Comparison of ENCODE assay signal across 17 cellular contexts in the genomic region with DNA sequence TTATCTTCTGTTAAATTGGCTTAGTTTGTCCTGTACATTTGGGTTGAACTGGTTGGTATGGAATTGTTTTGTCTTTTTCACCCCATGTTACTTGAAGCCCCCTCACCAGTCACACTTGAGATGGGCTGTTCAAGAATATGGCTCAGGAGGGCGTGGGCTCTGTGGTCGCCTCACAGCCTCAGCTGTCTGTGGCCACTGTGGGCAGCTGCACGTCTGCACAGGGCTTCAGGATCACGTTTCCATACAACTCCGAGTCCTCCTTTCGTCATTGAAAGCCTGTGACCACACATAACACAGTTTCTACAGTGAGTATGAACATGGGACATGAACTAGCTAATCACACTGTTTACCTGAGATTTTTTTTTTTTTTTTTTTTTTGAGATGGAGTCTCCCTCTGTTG.
DNase-seq lines count a peak whose midpoint lies in the region; ATAC-seq and TF ChIP-seq lines count a peak whose summit lies in the region.
"Had no signal": no experiment of that assay in that cellular context is flagged by ENCODE, and none has a peak within 500 bp of the region (broad histone marks: within the 10 kb centered on the region; RNA-seq: fewer than 3 reads in every experiment).

No MANE protein-coding gene starts in this region.

- peak overlapping the region; percentile 60; the same call in 1 of the 2 replicates for H3K27ac Mint-ChIP-seq in WTC11
- H3K27ac Mint-ChIP-seq: CD14-positive monocyte; CD4-positive, alpha-beta memory T cell had no signal

- POLR2A ChIA-PET in WTC11 (lab: Charles Lee): no interaction called here

- H3K36me3 Mint-ChIP-seq in WTC11: peaks cover 10% of the 10 kb centered on the region

- ATAC-seq in Right ventricle myocardium inferior (no peak), WTC11 (no peak), aorta (ENCODE audit: low FRiP score) (no peak)
- ATAC-seq: GM12878 had no signal

- H3K27ac ChIP-seq in right atrium auricular region (no peak overlapping the region), aorta (ENCODE audit: low read depth in 1 of 2, low read length in 2 of 2) (no peak overlapping the region), colonic mucosa (no peak overlapping the region)
- H3K27ac ChIP-seq: BLaER1 had no signal

- H3K9ac ChIP-seq in colonic mucosa (ENCODE audit: low read depth in 2 of 2, low read length in 2 of 2): no peak overlapping the region
- H3K9ac ChIP-seq: BLaER1 had no signal

- H3K27me3 Mint-ChIP-seq in WTC11 (ENCODE audit: low read depth): no peaks in the 10 kb centered on the region
- H3K27me3 Mint-ChIP-seq: CD4-positive, alpha-beta memory T cell had no signal

- no peak overlapping the region for H3K4me3 Mint-ChIP-seq in WTC11
- H3K4me3 Mint-ChIP-seq: CD14-positive monocyte; CD4-positive, alpha-beta memory T cell had no signal

- no peaks in the 10 kb centered on the region for H3K9me3 Mint-ChIP-seq in WTC11

- H3K4me1 ChIP-seq in right atrium auricular region: peaks cover 0 to 15% of the 10 kb centered on the region in 2 donors
- H3K4me1 ChIP-seq in aorta (ENCODE audit: control insufficient read depth in 1 of 2, insufficient read depth in 2 of 2, low read length in 2 of 2): no peaks in the 10 kb centered on the region
- H3K4me1 ChIP-seq in colonic mucosa: no peaks in the 10 kb centered on the region
- H3K4me1 ChIP-seq: HAP-1 had no signal

- TF ChIP-seq CTCF in right atrium auricular region (IDR thresholded peaks at IDR 0.05): no peak
- TF ChIP-seq CTCF in WTC11 (IDR thresholded peaks at IDR 0.05): no peak
- no peak for TF ChIP-seq CTCF in colonic mucosa (IDR thresholded peaks at IDR 0.05)

- H3K36me3 ChIP-seq in right atrium auricular region (no peaks in the 10 kb centered on the region), aorta (ENCODE audit: control insufficient read depth in 1 of 2, insufficient read depth in 2 of 2, low read length in 1 of 2) (no peaks in the 10 kb centered on the region), colonic mucosa (no peaks in the 10 kb centered on the region)

- DNase-seq in Right ventricle myocardium inferior (ENCODE audit: missing footprints): peak; percentile 11
- DNase-seq in right atrium auricular region (ENCODE audit: low spot score): no peak
- no peak for DNase-seq in WTC11 (ENCODE audit: low spot score)
- peak; percentile 92 for DNase-seq in myocyte (ENCODE audit: low read depth)
- peak; percentile 18 to 25 for DNase-seq in aorta
- DNase-seq in colonic mucosa: no peak
- no peak for DNase-seq in UCSD-AML1 (lab: John Stamatoyannopoulos, UW; ENCODE audit: unreplicated experiment)
- no peak for DNase-seq in cerebellar cortex (ENCODE audit: low spot score)
- DNase-seq: 8988T; CD4-positive, alpha-beta memory T cell; DMS153; DND-41; EL had no signal

- H3K4me1 Mint-ChIP-seq in WTC11: peaks cover 24% of the 10 kb centered on the region

- CTCF ChIA-PET in WTC11 (lab: Charles Lee): no interaction called here

- intact Hi-C loops in Right ventricle myocardium inferior (cut with DNase I) (no loop called here), aorta (cut with DNase I) (no loop called here), colonic mucosa (cut with DNase I) (no loop called here)

- 92 to 94% methylated on average over 6 of the region's 6 CpGs for WGBS in aorta, 2 donors

- no peaks in the 10 kb centered on the region for H3K9me3 ChIP-seq in right atrium auricular region
- H3K9me3 ChIP-seq in aorta (ENCODE audit: control insufficient read depth, low read length): no peaks in the 10 kb centered on the region
- H3K9me3 ChIP-seq in colonic mucosa: no peaks in the 10 kb centered on the region
- H3K9me3 ChIP-seq: BLaER1, HAP-1 had no signal

- H3K27me3 ChIP-seq in right atrium auricular region (no peaks in the 10 kb centered on the region), aorta (ENCODE audit: control insufficient read depth in 1 of 2, insufficient read depth in 2 of 2, low read length in 1 of 2) (no peaks in the 10 kb centered on the region), colonic mucosa (no peaks in the 10 kb centered on the region)
- H3K27me3 ChIP-seq: BLaER1 had no signal

- H3K4me3 ChIP-seq in right atrium auricular region (no peak overlapping the region), aorta (ENCODE audit: low read length in 2 of 2) (no peak overlapping the region), colonic mucosa (no peak overlapping the region)
- H3K4me3 ChIP-seq: BLaER1, GM12878, HAP-1 had no signal

TF ChIP-seq in WTC11, 78 proteins besides CTCF, POLR2A, EP300 and RAD21:
- no peak for TF ChIP-seq GRHL2 (CRISPR knock-in tag; IDR thresholded peaks at IDR 0.05; ENCODE audit: insufficient replicate concordance, severe bottlenecking)
- no peak for TF ChIP-seq FOXP1 (CRISPR knock-in tag; IDR thresholded peaks at IDR 0.05; ENCODE audit: borderline replicate concordance)
- no peak for TF ChIP-seq ZNF219 (CRISPR knock-in tag; IDR thresholded peaks at IDR 0.05; ENCODE audit: borderline replicate concordance)
- TF ChIP-seq, protein P1, sequence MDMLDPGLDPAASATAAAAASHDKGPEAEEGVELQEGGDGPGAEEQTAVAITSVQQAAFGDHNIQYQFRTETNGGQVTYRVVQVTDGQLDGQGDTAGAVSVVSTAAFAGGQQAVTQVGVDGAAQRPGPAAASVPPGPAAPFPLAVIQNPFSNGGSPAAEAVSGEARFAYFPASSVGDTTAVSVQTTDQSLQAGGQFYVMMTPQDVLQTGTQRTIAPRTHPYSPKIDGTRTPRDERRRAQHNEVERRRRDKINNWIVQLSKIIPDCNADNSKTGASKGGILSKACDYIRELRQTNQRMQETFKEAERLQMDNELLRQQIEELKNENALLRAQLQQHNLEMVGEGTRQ (CRISPR knock-in tag; IDR thresholded peaks at IDR 0.05): no peak
- no peak for TF ChIP-seq TCF7 (CRISPR knock-in tag; IDR thresholded peaks at IDR 0.05; ENCODE audit: low read depth)
- TF ChIP-seq, protein P2, sequence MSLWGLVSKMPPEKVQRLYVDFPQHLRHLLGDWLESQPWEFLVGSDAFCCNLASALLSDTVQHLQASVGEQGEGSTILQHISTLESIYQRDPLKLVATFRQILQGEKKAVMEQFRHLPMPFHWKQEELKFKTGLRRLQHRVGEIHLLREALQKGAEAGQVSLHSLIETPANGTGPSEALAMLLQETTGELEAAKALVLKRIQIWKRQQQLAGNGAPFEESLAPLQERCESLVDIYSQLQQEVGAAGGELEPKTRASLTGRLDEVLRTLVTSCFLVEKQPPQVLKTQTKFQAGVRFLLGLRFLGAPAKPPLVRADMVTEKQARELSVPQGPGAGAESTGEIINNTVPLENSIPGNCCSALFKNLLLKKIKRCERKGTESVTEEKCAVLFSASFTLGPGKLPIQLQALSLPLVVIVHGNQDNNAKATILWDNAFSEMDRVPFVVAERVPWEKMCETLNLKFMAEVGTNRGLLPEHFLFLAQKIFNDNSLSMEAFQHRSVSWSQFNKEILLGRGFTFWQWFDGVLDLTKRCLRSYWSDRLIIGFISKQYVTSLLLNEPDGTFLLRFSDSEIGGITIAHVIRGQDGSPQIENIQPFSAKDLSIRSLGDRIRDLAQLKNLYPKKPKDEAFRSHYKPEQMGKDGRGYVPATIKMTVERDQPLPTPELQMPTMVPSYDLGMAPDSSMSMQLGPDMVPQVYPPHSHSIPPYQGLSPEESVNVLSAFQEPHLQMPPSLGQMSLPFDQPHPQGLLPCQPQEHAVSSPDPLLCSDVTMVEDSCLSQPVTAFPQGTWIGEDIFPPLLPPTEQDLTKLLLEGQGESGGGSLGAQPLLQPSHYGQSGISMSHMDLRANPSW (CRISPR knock-in tag; conservative IDR thresholded peaks at IDR 0.05; ENCODE audit: low read depth): no peak
- TF ChIP-seq, protein P3, sequence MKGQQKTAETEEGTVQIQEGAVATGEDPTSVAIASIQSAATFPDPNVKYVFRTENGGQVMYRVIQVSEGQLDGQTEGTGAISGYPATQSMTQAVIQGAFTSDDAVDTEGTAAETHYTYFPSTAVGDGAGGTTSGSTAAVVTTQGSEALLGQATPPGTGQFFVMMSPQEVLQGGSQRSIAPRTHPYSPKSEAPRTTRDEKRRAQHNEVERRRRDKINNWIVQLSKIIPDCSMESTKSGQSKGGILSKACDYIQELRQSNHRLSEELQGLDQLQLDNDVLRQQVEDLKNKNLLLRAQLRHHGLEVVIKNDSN (CRISPR knock-in tag; IDR thresholded peaks at IDR 0.05): no peak
- TF ChIP-seq, protein P4, sequence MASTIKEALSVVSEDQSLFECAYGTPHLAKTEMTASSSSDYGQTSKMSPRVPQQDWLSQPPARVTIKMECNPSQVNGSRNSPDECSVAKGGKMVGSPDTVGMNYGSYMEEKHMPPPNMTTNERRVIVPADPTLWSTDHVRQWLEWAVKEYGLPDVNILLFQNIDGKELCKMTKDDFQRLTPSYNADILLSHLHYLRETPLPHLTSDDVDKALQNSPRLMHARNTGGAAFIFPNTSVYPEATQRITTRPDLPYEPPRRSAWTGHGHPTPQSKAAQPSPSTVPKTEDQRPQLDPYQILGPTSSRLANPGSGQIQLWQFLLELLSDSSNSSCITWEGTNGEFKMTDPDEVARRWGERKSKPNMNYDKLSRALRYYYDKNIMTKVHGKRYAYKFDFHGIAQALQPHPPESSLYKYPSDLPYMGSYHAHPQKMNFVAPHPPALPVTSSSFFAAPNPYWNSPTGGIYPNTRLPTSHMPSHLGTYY (CRISPR knock-in tag; IDR thresholded peaks at IDR 0.05): no peak
- no peak for TF ChIP-seq RORB (CRISPR knock-in tag; IDR thresholded peaks at IDR 0.05)
- TF ChIP-seq CREM (CRISPR knock-in tag; IDR thresholded peaks at IDR 0.05): no peak
- TF ChIP-seq, protein P5, sequence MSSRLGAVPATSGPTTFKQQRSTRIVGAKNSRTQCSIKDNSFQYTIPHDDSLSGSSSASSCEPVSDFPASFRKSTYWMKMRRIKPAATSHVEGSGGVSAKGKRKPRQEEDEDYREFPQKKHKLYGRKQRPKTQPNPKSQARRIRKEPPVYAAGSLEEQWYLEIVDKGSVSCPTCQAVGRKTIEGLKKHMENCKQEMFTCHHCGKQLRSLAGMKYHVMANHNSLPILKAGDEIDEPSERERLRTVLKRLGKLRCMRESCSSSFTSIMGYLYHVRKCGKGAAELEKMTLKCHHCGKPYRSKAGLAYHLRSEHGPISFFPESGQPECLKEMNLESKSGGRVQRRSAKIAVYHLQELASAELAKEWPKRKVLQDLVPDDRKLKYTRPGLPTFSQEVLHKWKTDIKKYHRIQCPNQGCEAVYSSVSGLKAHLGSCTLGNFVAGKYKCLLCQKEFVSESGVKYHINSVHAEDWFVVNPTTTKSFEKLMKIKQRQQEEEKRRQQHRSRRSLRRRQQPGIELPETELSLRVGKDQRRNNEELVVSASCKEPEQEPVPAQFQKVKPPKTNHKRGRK (CRISPR knock-in tag; IDR thresholded peaks at IDR 0.05; ENCODE audit: borderline replicate concordance): no peak
- TF ChIP-seq GTF2I (CRISPR knock-in tag; conservative IDR thresholded peaks at IDR 0.05): no peak

Comparison
In these comparisons a context has a peak if more than half of its experiments do, and no peak if none do; other contexts are left out.
1. DNase-seq: peak in Right ventricle myocardium inferior (single experiment), myocyte (single experiment) and aorta (2 of 2); none in right atrium auricular region (single experiment), WTC11 (single experiment), colonic mucosa (single experiment), UCSD-AML1 (single experiment) and cerebellar cortex (single experiment).